ENCODE assay signal across 1 cellular context in the genomic region with DNA sequence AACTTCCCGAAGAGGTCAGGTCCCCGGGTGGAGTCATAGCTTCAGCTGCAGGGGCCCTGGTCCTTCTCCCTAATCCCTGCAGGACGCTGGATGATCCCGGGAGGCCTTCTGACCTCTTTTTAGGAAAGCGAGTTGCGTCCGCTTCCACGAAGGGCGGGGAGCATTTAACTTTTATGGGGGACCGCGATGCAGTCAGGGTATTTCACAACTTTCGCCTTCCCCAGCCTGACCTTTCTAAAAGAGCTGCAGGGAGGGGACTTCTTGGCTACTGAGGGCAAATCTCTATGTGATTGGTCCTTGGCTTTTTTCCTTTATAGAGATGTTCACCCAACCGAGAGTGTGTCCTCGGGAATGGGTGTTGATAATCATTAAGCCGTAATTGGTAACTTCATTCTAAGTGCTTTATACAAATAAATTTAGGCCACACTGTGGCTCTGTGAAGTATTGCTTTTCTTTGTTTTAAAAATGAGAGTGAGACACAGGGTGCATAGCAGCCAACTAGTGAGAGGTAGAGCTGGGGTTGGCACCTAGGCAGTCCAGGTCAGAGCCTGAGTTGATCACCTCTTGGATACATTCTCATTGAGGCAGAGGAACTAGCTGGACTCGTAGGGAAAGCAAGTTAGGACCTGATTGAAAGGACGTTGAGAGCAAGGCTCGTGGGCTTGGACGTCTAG.
TF ChIP-seq lines count a peak whose summit lies in the region.

No MANE protein-coding gene starts in this region.

TF ChIP-seq in SK-N-SH treated with all-trans-retinoic acid at 6 μM for 48 hours, 23 proteins besides CTCF, POLR2A, EP300 and RAD21 (continued from another document):
- TF ChIP-seq CSRNP3 (CRISPR knock-in tag; IDR thresholded peaks at IDR 0.05) = no peak
- TF ChIP-seq ZNF8 (CRISPR knock-in tag; IDR thresholded peaks at IDR 0.05) = no peak
- no peak for TF ChIP-seq SNAI2 (CRISPR knock-in tag; IDR thresholded peaks at IDR 0.05)
- no peak for TF ChIP-seq OSR1 (CRISPR knock-in tag; IDR thresholded peaks at IDR 0.05)
TF ChIP-seq in SK-N-SH treated with all-trans-retinoic acid at 6 μM for 48 hours: peak in this region for 0.
